In genomic region chr14:73759183-73759713, GRCh38 we compare ENCODE assay signal across 7 cellular contexts. TPM values are rescaled to one million over a fixed set of nuclear protein-coding genes. Genes with fewer than 3 reads are reported as not detected.
DNase-seq lines count a peak whose midpoint lies in the region; ATAC-seq, FAIRE-seq and TF ChIP-seq lines count a peak whose summit lies in the region.

No MANE protein-coding gene starts in this region.

- H3K4me3 Mint-ChIP-seq in naive thymus-derived CD8-positive, alpha-beta T cell, result peak overlapping the region; percentile 78 to 92 (median 86)

- H3K27ac Mint-ChIP-seq in naive thymus-derived CD8-positive, alpha-beta T cell, result peak overlapping the region; percentile 65 to 99 (median 91)

- H3K27me3 Mint-ChIP-seq in naive thymus-derived CD8-positive, alpha-beta T cell, result no peaks in the 10 kb centered on the region

- peaks cover 52 to 86% (median 84%) of the 10 kb centered on the region in 4 donors for H3K4me1 Mint-ChIP-seq in naive thymus-derived CD8-positive, alpha-beta T cell

- H3K36me3 Mint-ChIP-seq in naive thymus-derived CD8-positive, alpha-beta T cell, result no peaks in the 10 kb centered on the region

- peak; percentile 70 for FAIRE-seq in urothelium cell line (lab: Jason Lieb, UNC)

- POLR2A ChIA-PET in GM10248 (lab: Yijun Ruan, JAX), result interaction anchor here (0.5 to 3.7 kb wide), 8 partner anchors 9 to 1739 kb away, joined by 3 to 44 read pairs (median 4); no protein-coding TSS in a partner anchor
- POLR2A ChIA-PET in naive thymus-derived CD8-positive, alpha-beta T cell (lab: Charles Lee), result interaction anchor here (0.6 to 14.3 kb wide), 19 partner anchors 9 to 673 kb away, joined by 3 to 387 read pairs (median 13); partner anchors contain the start of genes ACOT6, COQ6, FAM161B and NUMB

- peak; percentile 38 for TF ChIP-seq CTCF in GM10248 (IDR thresholded peaks at IDR 0.05; ENCODE audit: control extremely low read depth, extremely low read depth, low read depth, missing control alignments)

- peak in 1 of 2 donors; percentile 7 for ATAC-seq in naive thymus-derived CD8-positive, alpha-beta T cell
- no peak for ATAC-seq in GM18520 (IDR thresholded peaks at IDR 0.05; ENCODE audit: unreplicated experiment)

- DNase-seq in GM10248 (ENCODE audit: extremely low spot score) (no peak), M059J (ENCODE audit: low read depth) (peak; percentile 56), fibroblast of peridontal ligament (ENCODE audit: extremely low read depth) (peak; percentile 55), urothelium cell line (ENCODE audit: low spot score) (peak; percentile 91)
- DNase-seq in activated effector memory CD4-positive, alpha-beta T cell treated with Interleukin-2 at 50 U/mL for 16 hours, result peak; percentile 48
- peak in 9 of 10 donors; percentile 43 to 71 (median 55) for DNase-seq in naive thymus-derived CD8-positive, alpha-beta T cell

- CTCF ChIA-PET in GM10248 (lab: Yijun Ruan, JAX), result interaction anchor here (1.2 to 9.4 kb wide), 11 partner anchors 9 to 70 kb away, joined by 3 to 102 read pairs (median 17); no protein-coding TSS in a partner anchor

- H3K9me3 Mint-ChIP-seq in naive thymus-derived CD8-positive, alpha-beta T cell, result no peaks in the 10 kb centered on the region

RNA-seq across cellular contexts. Expression of gene PNMA1, which starts 45.1 kb away (rescaled TPM):
- total RNA-seq in M059J (2014; rRNA removed; shearing (Covaris generic)), result 8.6 and 16.8 TPM in 2 replicates
- total RNA-seq in naive thymus-derived CD8-positive, alpha-beta T cell, result 10 to 100 TPM; 40.0 to 43.4 TPM
- 10 to 100 TPM; 31.6 to 37.2 (median 37.2) TPM for polyA plus RNA-seq in naive thymus-derived CD8-positive, alpha-beta T cell
